8 cellular contexts compared by ENCODE assay signal in the genomic region with DNA sequence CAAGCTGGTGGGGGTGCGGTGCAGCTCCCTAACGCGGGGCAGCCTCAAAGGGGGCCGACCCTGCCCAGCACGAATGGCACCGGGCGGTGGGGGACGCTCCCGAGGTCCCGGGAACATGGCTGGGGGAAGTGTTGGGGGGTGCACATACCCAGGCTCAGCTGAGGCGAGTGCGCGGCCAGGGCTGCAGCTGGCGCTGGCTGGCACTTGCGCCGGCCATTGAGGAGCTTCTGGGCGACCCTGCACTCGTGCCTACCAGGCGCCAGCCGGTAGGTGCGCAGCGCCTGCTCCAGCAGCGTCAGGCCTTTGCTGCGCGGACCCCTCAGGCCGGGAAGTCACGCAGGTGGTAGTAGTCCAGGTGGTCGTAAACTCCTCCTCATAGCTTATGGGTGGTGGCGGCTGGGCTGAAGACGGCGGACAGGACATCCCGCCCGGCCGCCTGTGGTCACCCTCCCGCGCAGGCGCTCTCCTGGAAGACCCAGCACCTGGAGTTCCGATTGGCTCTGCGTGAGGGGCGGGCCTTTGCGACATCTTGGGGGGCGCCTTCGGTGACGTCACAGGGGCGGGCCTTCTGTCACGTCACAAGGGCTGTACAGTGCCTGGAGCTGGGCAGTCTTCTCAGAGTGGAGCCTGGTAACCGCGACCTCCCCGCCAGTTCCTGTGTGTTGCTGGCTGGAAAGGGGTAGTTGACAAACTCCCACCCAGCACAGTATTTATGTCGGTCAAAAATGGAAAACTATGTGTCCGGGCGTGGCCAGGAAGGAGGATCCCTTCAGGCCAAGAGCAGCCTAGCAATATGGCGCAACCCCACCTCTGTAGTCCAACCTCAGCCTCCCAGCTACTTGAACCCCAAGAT.
DNase-seq lines count a peak whose midpoint lies in the region; ATAC-seq and TF ChIP-seq lines count a peak whose summit lies in the region.
"Not testable (repeated sequence)": the region's sequence is repeated elsewhere in the genome, so short reads cannot be mapped to it uniquely, and the experiment has no call there.

No MANE protein-coding gene starts in this region.

- H3K4me1 Mint-ChIP-seq in nephron progenitor cell = not testable (repeated sequence)

- not testable (repeated sequence) for H3K27ac Mint-ChIP-seq in nephron progenitor cell

- not testable (repeated sequence) for TF ChIP-seq CTCF in nephron progenitor cell (IDR thresholded peaks at IDR 0.05)

- DNase-seq in Daoy (ENCODE audit: low read depth) (peak; percentile 99), KBM-7 (peak; percentile 67), activated gamma-delta T cell treated with Interleukin-2 at 50 U/mL for 16 hours (peak; percentile 93), fibroblast of the conjunctiva (ENCODE audit: low read depth) (peak; percentile 84), nephron progenitor cell (peak; percentile 94)
- DNase-seq in stimulated activated naive CD4-positive, alpha-beta T cell treated with Interleukin-2 at 50 U/mL for 16 hours (lab: John Stamatoyannopoulos, UW) = peak; percentile 88

- peak; percentile 100 for ATAC-seq in GM21786 (IDR thresholded peaks at IDR 0.05; ENCODE audit: unreplicated experiment)

- peak overlapping the region; percentile 88 for H3K4me3 Mint-ChIP-seq in nephron progenitor cell

- H3K27me3 Mint-ChIP-seq in nephron progenitor cell (ENCODE audit: low read depth, poor library complexity) = not testable (repeated sequence)

- TF ChIP-seq POLR2A in Raji (IDR thresholded peaks at IDR 0.05; ENCODE audit: insufficient read depth, low read depth, low read length) = peak; percentile 65

- not testable (repeated sequence) for H3K9me3 Mint-ChIP-seq in nephron progenitor cell

- in situ Hi-C loops in KBM-7 (cut with MboI; ENCODE audit: low pct_unique_long_range_greater_than_20kb, low sequenced_read_pairs) = not testable (repeated sequence)

- H3K36me3 Mint-ChIP-seq in nephron progenitor cell (ENCODE audit: low read depth) = peaks cover 12% of the 10 kb centered on the region

Comparison
In these comparisons a context has a peak if more than half of its experiments do, and no peak if none do; other contexts are left out.
1. Peak in every context shown above with its lines: DNase-seq and ATAC-seq.